In the genomic region with DNA sequence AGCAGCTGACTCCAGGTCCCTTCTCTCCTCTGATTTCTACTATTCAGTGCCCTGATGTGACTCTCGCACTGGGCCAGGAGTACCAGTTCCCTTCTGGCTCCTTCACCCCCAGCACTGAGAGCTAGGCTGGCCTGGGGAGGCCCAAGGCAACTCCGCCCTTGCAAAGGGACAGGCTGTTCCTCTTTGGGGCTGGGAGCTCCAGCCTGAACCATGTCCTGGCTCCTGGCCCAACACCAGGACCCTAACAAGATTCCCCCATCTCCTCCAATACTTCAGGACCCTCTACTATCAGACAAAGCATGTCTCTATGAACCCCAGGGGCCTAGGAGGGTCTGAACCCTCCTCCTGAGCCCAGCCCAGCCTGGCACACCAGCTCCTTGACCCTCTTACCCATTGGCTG, we compare ENCODE assay signal across 1 cellular context.
TF ChIP-seq lines count a peak whose summit lies in the region.

No MANE protein-coding gene starts in this region.

TF ChIP-seq in HepG2, 621 proteins besides CTCF, POLR2A, EP300 and RAD21 (continued from another document):
- TF ChIP-seq TBL1XR1 (IDR thresholded peaks at IDR 0.05; ENCODE audit: borderline replicate concordance, low read length, partially characterized antibody) (no peak), ZNF33B (CRISPR knock-in tag; IDR thresholded peaks at IDR 0.05) (no peak), CEBPG (CRISPR knock-in tag; IDR thresholded peaks at IDR 0.05) (no peak), KAT2B (IDR thresholded peaks at IDR 0.05; ENCODE audit: borderline replicate concordance, low read depth, low read length) (no peak), AGO1 (IDR thresholded peaks at IDR 0.05; ENCODE audit: low read depth, low read length, poor library complexity, severe bottlenecking) (no peak), SOX13 (IDR thresholded peaks at IDR 0.05) (no peak), SOX13 (CRISPR knock-in tag; conservative IDR thresholded peaks at IDR 0.05 in 1 of 2, IDR thresholded peaks at IDR 0.05 in 1 of 2) (no peak), CSRNP2 (CRISPR knock-in tag; conservative IDR thresholded peaks at IDR 0.05; ENCODE audit: low read depth) (no peak), SATB2 (CRISPR knock-in tag; IDR thresholded peaks at IDR 0.05) (no peak), TRIM24 (CRISPR knock-in tag; IDR thresholded peaks at IDR 0.05) (no peak), REPIN1 (CRISPR knock-in tag; IDR thresholded peaks at IDR 0.05; ENCODE audit: borderline replicate concordance, low read depth) (no peak), GABPB1 (CRISPR knock-in tag; IDR thresholded peaks at IDR 0.05) (no peak), GATA4 (IDR thresholded peaks at IDR 0.05; ENCODE audit: borderline replicate concordance, low read depth) (no peak), MTA3 (CRISPR knock-in tag; IDR thresholded peaks at IDR 0.05) (no peak)
